Comparison of ENCODE assay signal across 1 cellular context in genomic region chr14:21987937-21988336, GRCh38.
A peak's percentile ranks its signal among the peaks of the same experiment; 100 is the strongest.
TF ChIP-seq lines count a peak whose summit lies in the region.

No MANE protein-coding gene starts in this region.

TF ChIP-seq in HepG2, 621 proteins besides CTCF, POLR2A, EP300 and RAD21 (continued from another document and continues in another):
- no peak for TF ChIP-seq ZBTB40 (IDR thresholded peaks at IDR 0.05)
- no peak for TF ChIP-seq ZBTB40 (CRISPR knock-in tag; IDR thresholded peaks at IDR 0.05)
- TF ChIP-seq ZNF263 (CRISPR knock-in tag; IDR thresholded peaks at IDR 0.05), result no peak
- TF ChIP-seq SUZ12 (IDR thresholded peaks at IDR 0.05; ENCODE audit: low read depth, low read length), result no peak
- TF ChIP-seq HNRNPH1 (optimal IDR thresholded peaks at IDR 0.05; ENCODE audit: low read depth, low read length), result no peak
- no peak for TF ChIP-seq ZNF101 (CRISPR knock-in tag; IDR thresholded peaks at IDR 0.05; ENCODE audit: borderline replicate concordance, low read depth)
- TF ChIP-seq AGO2 (optimal IDR thresholded peaks at IDR 0.05; ENCODE audit: low read depth, low read length), result no peak
- TF ChIP-seq MAFF (IDR thresholded peaks at IDR 0.05; ENCODE audit: low read depth, low read length), result peak; percentile 100
- no peak for TF ChIP-seq HOXD1 (CRISPR knock-in tag; IDR thresholded peaks at IDR 0.05)
- TF ChIP-seq NFE2L2 (IDR thresholded peaks at IDR 0.05; ENCODE audit: low read length), result peak; percentile 59; the same call in 1 of the 2 replicates
- TF ChIP-seq ZNF431 (CRISPR knock-in tag; IDR thresholded peaks at IDR 0.05; ENCODE audit: borderline replicate concordance, low read depth), result no peak
- TF ChIP-seq ZNF740 (CRISPR knock-in tag; IDR thresholded peaks at IDR 0.05), result no peak
- no peak for TF ChIP-seq TRIM22 (IDR thresholded peaks at IDR 0.05)
- TF ChIP-seq MAFK (conservative IDR thresholded peaks at IDR 0.05 in 1 of 2, IDR thresholded peaks at IDR 0.05 in 1 of 2; ENCODE audit: low read length in 2 of 2), result peak; percentile 100
- TF ChIP-seq ZNF619 (CRISPR knock-in tag; IDR thresholded peaks at IDR 0.05), result no peak
- no peak for TF ChIP-seq POLR2G (IDR thresholded peaks at IDR 0.05; ENCODE audit: low read depth, low read length)
- TF ChIP-seq TMF1 (CRISPR knock-in tag; IDR thresholded peaks at IDR 0.05; ENCODE audit: low read depth), result no peak
- no peak for TF ChIP-seq RBM39 (IDR thresholded peaks at IDR 0.05; ENCODE audit: low read depth, low read length, poor library complexity, severe bottlenecking)
- no peak for TF ChIP-seq KLF6 (CRISPR knock-in tag; IDR thresholded peaks at IDR 0.05)
- TF ChIP-seq CC2D1A (CRISPR knock-in tag; IDR thresholded peaks at IDR 0.05), result no peak
- TF ChIP-seq ZKSCAN8 (CRISPR knock-in tag; IDR thresholded peaks at IDR 0.05; ENCODE audit: borderline replicate concordance), result no peak
- TF ChIP-seq CSRNP2 (CRISPR knock-in tag; conservative IDR thresholded peaks at IDR 0.05; ENCODE audit: low read depth), result no peak
- TF ChIP-seq ELF4 (CRISPR knock-in tag; IDR thresholded peaks at IDR 0.05; ENCODE audit: borderline replicate concordance), result no peak
- no peak for TF ChIP-seq NR2F1 (CRISPR knock-in tag; IDR thresholded peaks at IDR 0.05)
- TF ChIP-seq GTF3A (CRISPR knock-in tag; conservative IDR thresholded peaks at IDR 0.05), result no peak
- no peak for TF ChIP-seq ZNF580 (CRISPR knock-in tag; IDR thresholded peaks at IDR 0.05; ENCODE audit: borderline replicate concordance, low read depth)
- no peak for TF ChIP-seq ZNF138 (CRISPR knock-in tag; IDR thresholded peaks at IDR 0.05; ENCODE audit: low read depth)
- TF ChIP-seq ZNF329 (CRISPR knock-in tag; IDR thresholded peaks at IDR 0.05; ENCODE audit: low read depth), result no peak
- no peak for TF ChIP-seq YY1 (IDR thresholded peaks at IDR 0.05; ENCODE audit: insufficient read depth, insufficient replicate concordance, low read depth, low read length)
- peak; percentile 41; the same call in 1 of the 2 replicates for TF ChIP-seq RFX5 (IDR thresholded peaks at IDR 0.05; ENCODE audit: low read depth, low read length)
- no peak for TF ChIP-seq AKNA (CRISPR knock-in tag; IDR thresholded peaks at IDR 0.05; ENCODE audit: borderline replicate concordance)
- no peak for TF ChIP-seq SKI (IDR thresholded peaks at IDR 0.05; ENCODE audit: partially characterized antibody)
- no peak for TF ChIP-seq DDIT3 (CRISPR knock-in tag; IDR thresholded peaks at IDR 0.05)
- no peak for TF ChIP-seq PBX2 (CRISPR knock-in tag; IDR thresholded peaks at IDR 0.05)
- TF ChIP-seq ZNF260 (CRISPR knock-in tag; IDR thresholded peaks at IDR 0.05; ENCODE audit: borderline replicate concordance, low read depth), result no peak
- no peak for TF ChIP-seq KDM2A (CRISPR knock-in tag; IDR thresholded peaks at IDR 0.05; ENCODE audit: borderline replicate concordance, low read depth)
- TF ChIP-seq SRSF1 (optimal IDR thresholded peaks at IDR 0.05; ENCODE audit: low read depth, low read length), result no peak
- 0 out of 2 replicates have a peak, but pooled peaks have one; percentile 21 for TF ChIP-seq ELF3 (CRISPR knock-in tag; IDR thresholded peaks at IDR 0.05)
- TF ChIP-seq THRA (CRISPR knock-in tag; IDR thresholded peaks at IDR 0.05; ENCODE audit: borderline replicate concordance), result no peak
- TF ChIP-seq ZNF709 (CRISPR knock-in tag; IDR thresholded peaks at IDR 0.05), result no peak
- no peak for TF ChIP-seq ZNF841 (CRISPR knock-in tag; IDR thresholded peaks at IDR 0.05; ENCODE audit: borderline replicate concordance)
- no peak for TF ChIP-seq ISL2 (CRISPR knock-in tag; IDR thresholded peaks at IDR 0.05)
- TF ChIP-seq MAFG (CRISPR knock-in tag; IDR thresholded peaks at IDR 0.05), result peak; percentile 92
- TF ChIP-seq ZBTB21 (CRISPR knock-in tag; IDR thresholded peaks at IDR 0.05), result no peak
- no peak for TF ChIP-seq YEATS2 (CRISPR knock-in tag; IDR thresholded peaks at IDR 0.05; ENCODE audit: borderline replicate concordance)
- TF ChIP-seq XRCC5 (optimal IDR thresholded peaks at IDR 0.05; ENCODE audit: low read length), result peak; percentile 45
- no peak for TF ChIP-seq KMT2B (CRISPR knock-in tag; IDR thresholded peaks at IDR 0.05)
